9 cellular contexts compared by ENCODE assay signal in the genomic region with DNA sequence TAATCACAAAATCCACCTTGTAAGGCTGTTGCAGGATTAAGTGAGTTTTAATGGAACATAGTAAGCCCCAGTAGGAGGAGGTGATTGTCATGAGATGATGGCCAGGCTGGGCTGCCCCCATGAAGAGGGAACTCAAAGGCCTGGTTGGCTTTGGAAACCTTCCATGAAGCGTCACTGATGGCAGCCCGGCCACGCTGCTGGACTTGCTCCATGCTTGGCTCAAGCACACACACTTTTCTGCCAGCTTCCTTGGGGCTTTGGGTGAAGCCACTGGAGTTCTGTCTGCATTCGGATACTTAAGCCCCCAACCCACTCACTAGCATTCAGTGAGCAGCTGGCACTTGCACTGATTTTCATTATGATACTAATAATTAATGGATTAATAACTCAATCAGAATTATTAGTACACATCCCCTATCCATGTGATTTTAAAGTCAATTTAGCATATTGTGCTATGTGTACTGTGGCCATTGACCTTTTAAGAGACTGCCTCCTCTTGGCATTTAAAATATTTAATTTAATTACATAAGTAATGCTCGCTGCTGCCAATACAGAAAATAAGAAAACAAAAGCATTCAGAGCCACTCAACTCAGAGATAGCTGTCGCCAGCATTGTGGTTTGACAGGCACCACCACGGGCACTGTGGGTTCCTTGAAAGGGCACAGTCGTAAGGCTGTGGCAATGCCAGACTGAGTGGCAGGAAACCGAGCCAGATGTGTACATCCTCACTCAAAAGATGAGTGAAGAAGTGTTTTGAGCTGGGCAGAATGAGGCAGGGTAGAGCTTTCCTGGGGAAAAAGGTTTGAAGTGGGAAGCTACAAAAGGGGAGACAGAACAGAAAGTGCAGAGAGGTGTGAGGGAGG. TPM values are rescaled to one million over a fixed set of nuclear protein-coding genes. Genes with fewer than 3 reads are reported as not detected.
A peak's percentile ranks its signal among the peaks of the same experiment; 100 is the strongest.
DNase-seq lines count a peak whose midpoint lies in the region; ATAC-seq lines count a peak whose summit lies in the region.
"Had no signal": no experiment of that assay in that cellular context is flagged by ENCODE, and none has a peak within 500 bp of the region (broad histone marks: within the 10 kb centered on the region; RNA-seq: fewer than 3 reads in every experiment).

No MANE protein-coding gene starts in this region.

- peak overlapping the region; percentile 41 for H3K4me3 Mint-ChIP-seq in T-helper 17 cell
- H3K4me3 Mint-ChIP-seq in stimulated activated naive B cell treated with anti-CD40 and anti-IgM and Interleukin-4, amounts not matched to agents 10 μg/mL and 1 μg/mL and 100 μg/mL, for 72 hours, result no peak overlapping the region

- H3K4me1 Mint-ChIP-seq in T-helper 17 cell, result peaks cover 16% of the 10 kb centered on the region
- H3K4me1 Mint-ChIP-seq in stimulated activated naive B cell treated with anti-CD40 and anti-IgM and Interleukin-4, amounts not matched to agents 10 μg/mL and 1 μg/mL and 100 μg/mL, for 72 hours, result peaks cover 2 to 5% of the 10 kb centered on the region in 2 donors

- peaks cover 2% of the 10 kb centered on the region for H3K36me3 Mint-ChIP-seq in T-helper 17 cell (ENCODE audit: low read depth)
- no peaks in the 10 kb centered on the region for H3K36me3 Mint-ChIP-seq in stimulated activated naive B cell treated with anti-CD40 and anti-IgM and Interleukin-4, amounts not matched to agents 10 μg/mL and 1 μg/mL and 100 μg/mL, for 72 hours

- H3K27me3 Mint-ChIP-seq in T-helper 17 cell, result peaks cover 34% of the 10 kb centered on the region
- peaks cover 4 to 24% of the 10 kb centered on the region in 2 donors for H3K27me3 Mint-ChIP-seq in stimulated activated naive B cell treated with anti-CD40 and anti-IgM and Interleukin-4, amounts not matched to agents 10 μg/mL and 1 μg/mL and 100 μg/mL, for 72 hours

- DNase-seq in T-helper 17 cell (peak in 2 of 3 donors; percentile 21 to 40), hypothalamus (lab: John Stamatoyannopoulos, UW) (peak in 39 of 51 donors; percentile 2 to 84 (median 43)), NCI-H2196 treated with DMSO at 0.1 percent for 48 hours (lab: John Stamatoyannopoulos, UW; ENCODE audit: unreplicated experiment) (no peak)
- peak; percentile 9 to 25 for DNase-seq in activated T-helper 1 cell treated with anti-CD3 and anti-CD28 coated beads, Interleukin-2, amount 50 U/mL, for 16 hours (ENCODE audit: low read depth in 1 of 2, low spot score in 1 of 2)
- no peak for DNase-seq in stimulated activated naive B cell treated with anti-CD40 and anti-IgM and Interleukin-4, amounts not matched to agents 10 μg/mL and 1 μg/mL and 100 μg/mL, for 72 hours
- DNase-seq: GM23248 had no signal

- peak overlapping the region; percentile 51 for H3K27ac Mint-ChIP-seq in T-helper 17 cell
- no peak overlapping the region for H3K27ac Mint-ChIP-seq in stimulated activated naive B cell treated with anti-CD40 and anti-IgM and Interleukin-4, amounts not matched to agents 10 μg/mL and 1 μg/mL and 100 μg/mL, for 72 hours

- ATAC-seq in T-helper 17 cell, result peak; percentile 100
- ATAC-seq in stimulated activated naive B cell treated with anti-CD40 and anti-IgM and Interleukin-4, amounts not matched to agents 10 μg/mL and 1 μg/mL and 100 μg/mL, for 72 hours (replicated peaks), result peak; percentile 36 to 72
- no peak for ATAC-seq in HG02798 (IDR thresholded peaks at IDR 0.05; ENCODE audit: poor library complexity, unreplicated experiment)
- no peak for ATAC-seq in HG03469 (IDR thresholded peaks at IDR 0.05; ENCODE audit: unreplicated experiment)

- H3K9me3 Mint-ChIP-seq in stimulated activated naive B cell treated with anti-CD40 and anti-IgM and Interleukin-4, amounts not matched to agents 10 μg/mL and 1 μg/mL and 100 μg/mL, for 72 hours, result no peaks in the 10 kb centered on the region

- no peaks in the 10 kb centered on the region for H3K9me3 ChIP-seq in T-helper 17 cell (ENCODE audit: control insufficient read depth, low read length, poor library complexity, severe bottlenecking)
- H3K9me3 ChIP-seq: tibial nerve had no signal

RNA-seq across cellular contexts. Expression of a gene that starts 15.9 kb away (rescaled TPM):
- not detected for total RNA-seq in T-helper 17 cell
- total RNA-seq: GM23248, tibial nerve had no signal

RNA-seq across cellular contexts. Expression of a gene that starts 30.2 kb away (rescaled TPM):
- not detected for total RNA-seq in T-helper 17 cell
- total RNA-seq: GM23248, tibial nerve had no signal

RNA-seq across cellular contexts. Expression of a gene that starts 34.0 kb away (rescaled TPM):
- total RNA-seq in T-helper 17 cell, result not detected
- total RNA-seq: GM23248, tibial nerve had no signal

RNA-seq across cellular contexts. Expression of a gene that starts 54.7 kb away (rescaled TPM):
- total RNA-seq in T-helper 17 cell, result not detected
- total RNA-seq: GM23248, tibial nerve had no signal

Comparison
In these comparisons a context has a peak if more than half of its experiments do, and no peak if none do; other contexts are left out.
1. ATAC-seq: peak in T-helper 17 cell (single experiment) and stimulated activated naive B cell treated with anti-CD40 and anti-IgM and Interleukin-4, amounts not matched to agents 10 μg/mL and 1 μg/mL and 100 μg/mL, for 72 hours (2 of 2); none in HG02798 (single experiment) and HG03469 (single experiment).
2. DNase-seq: peak in T-helper 17 cell (2 of 3), activated T-helper 1 cell treated with anti-CD3 and anti-CD28 coated beads, Interleukin-2, amount 50 U/mL, for 16 hours (2 of 2) and hypothalamus (39 of 51); none in stimulated activated naive B cell treated with anti-CD40 and anti-IgM and Interleukin-4, amounts not matched to agents 10 μg/mL and 1 μg/mL and 100 μg/mL, for 72 hours (single experiment) and NCI-H2196 treated with DMSO at 0.1 percent for 48 hours (single experiment).